In the genomic region with DNA sequence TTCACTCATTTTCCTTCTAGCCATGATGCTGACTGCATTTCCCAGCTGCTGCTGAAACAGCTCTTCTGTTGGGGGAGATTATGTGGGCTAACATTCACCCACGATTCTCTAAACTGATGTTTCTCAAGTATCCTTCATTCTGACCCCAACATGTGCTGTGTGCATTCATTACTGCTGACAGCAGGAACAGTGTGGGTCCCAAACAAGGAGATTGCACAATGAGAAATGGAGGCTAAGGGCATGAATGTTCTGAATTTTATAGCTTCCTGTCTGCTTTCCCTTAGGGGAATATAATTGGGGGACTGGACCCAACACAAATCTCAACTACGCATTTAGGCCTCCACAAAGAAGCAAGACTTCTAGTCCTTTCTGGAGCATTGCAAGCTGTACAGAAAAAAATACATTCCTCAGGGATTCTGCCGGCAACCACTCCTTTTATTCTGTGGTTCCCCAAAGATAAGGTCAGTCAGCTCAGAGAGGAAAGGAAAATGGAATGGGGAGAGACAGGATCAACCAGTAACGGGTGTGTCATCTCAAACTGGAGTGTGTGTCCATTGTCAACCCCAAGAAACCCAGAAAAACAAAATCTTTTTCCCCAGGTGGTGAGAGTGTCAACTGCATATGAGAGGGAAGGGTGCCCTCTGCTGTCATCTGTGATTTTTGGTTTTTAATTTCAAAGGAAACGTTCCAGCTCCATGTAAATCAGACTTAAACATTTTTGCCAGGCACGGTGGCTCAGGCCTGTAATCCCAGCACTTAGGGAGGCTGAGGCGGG, we compare ENCODE assay signal across 8 cellular contexts.
A peak's percentile ranks its signal among the peaks of the same experiment; 100 is the strongest.
DNase-seq lines count a peak whose midpoint lies in the region; ATAC-seq and TF ChIP-seq lines count a peak whose summit lies in the region.

No MANE protein-coding gene starts in this region.

- DNase-seq in LHCN-M2 (ENCODE audit: low read depth) (peak; percentile 89), RWPE2 (ENCODE audit: low spot score) (no peak), astrocyte of the spinal cord (ENCODE audit: low read depth, low spot score) (peak; percentile 85), right cardiac atrium (peak in 1 of 3 donors; percentile 26), retina (peak; percentile 67)

- H3K27me3 ChIP-seq in BLaER1: peaks cover 96% of the 10 kb centered on the region
- no peaks in the 10 kb centered on the region for H3K27me3 ChIP-seq in RWPE2 (ENCODE audit: insufficient read depth, poor library complexity, severe bottlenecking)
- no peaks in the 10 kb centered on the region for H3K27me3 ChIP-seq in right cardiac atrium (ENCODE audit: control insufficient read depth, insufficient read depth)

- WGBS in right cardiac atrium: 7% methylated on average over 7 of the region's 7 CpGs

- TF ChIP-seq CTCF in RWPE2 (IDR thresholded peaks at IDR 0.05; ENCODE audit: poor library complexity, severe bottlenecking): peak; percentile 67
- TF ChIP-seq CTCF in astrocyte of the spinal cord (IDR thresholded peaks at IDR 0.05; ENCODE audit: low read depth, low read length): peak; percentile 45

- in situ Hi-C loops in astrocyte of the spinal cord (cut with HindIII; ENCODE audit: low sequenced_read_pairs): no loop called here

- H3K4me3 ChIP-seq in BLaER1: no peak overlapping the region
- H3K4me3 ChIP-seq in RWPE2 (ENCODE audit: severe bottlenecking): no peak overlapping the region
- no peak overlapping the region for H3K4me3 ChIP-seq in astrocyte of the spinal cord (ENCODE audit: low read depth, low read length)
- H3K4me3 ChIP-seq in right cardiac atrium (ENCODE audit: low read length): no peak overlapping the region

- no peaks in the 10 kb centered on the region for H4K20me1 ChIP-seq in BLaER1

- H3K27ac ChIP-seq in BLaER1 (peak overlapping the region; percentile 42; the same call in 1 of the 2 replicates), RWPE2 (ENCODE audit: poor library complexity, severe bottlenecking) (peak overlapping the region; percentile 94), right cardiac atrium (ENCODE audit: low read length) (peak overlapping the region; percentile 58)

- H3K4me1 ChIP-seq in BLaER1: peaks cover 18% of the 10 kb centered on the region
- peaks cover 32% of the 10 kb centered on the region for H3K4me1 ChIP-seq in RWPE2 (ENCODE audit: insufficient read depth, poor library complexity, severe bottlenecking)
- H3K4me1 ChIP-seq in right cardiac atrium (ENCODE audit: control insufficient read depth, insufficient read depth, low read length): peaks cover 3% of the 10 kb centered on the region

- ATAC-seq in GM19023 (IDR thresholded peaks at IDR 0.05; ENCODE audit: unreplicated experiment) (peak; percentile 66), RWPE2 (ENCODE audit: low read depth) (peak; percentile 64), right cardiac atrium (peak; percentile 83 to 84), HG02970 (IDR thresholded peaks at IDR 0.05; ENCODE audit: low FRiP score, unreplicated experiment) (no peak)

- H3K9ac ChIP-seq in BLaER1: no peak overlapping the region

- intact Hi-C loops in right cardiac atrium (cut with DNase I): loop anchor here in 3 of 4 donors (5.0 to 10.0 kb wide), 3 partner anchors 513 to 543 kb away; partner anchors contain the start of gene TMSB4X (in 1 of the 3)

- 0 out of 2 replicates have a peak, but pooled peaks cover 3% of the 10 kb centered on the region for H3K9me3 ChIP-seq in BLaER1
- H3K9me3 ChIP-seq in RWPE2 (ENCODE audit: severe bottlenecking): no peaks in the 10 kb centered on the region
- no peaks in the 10 kb centered on the region for H3K9me3 ChIP-seq in right cardiac atrium (ENCODE audit: control insufficient read depth, low read length)

- peak overlapping the region; percentile 54 for H3K4me2 ChIP-seq in BLaER1

- no peaks in the 10 kb centered on the region for H3K36me3 ChIP-seq in BLaER1
- H3K36me3 ChIP-seq in RWPE2 (ENCODE audit: low read depth): no peaks in the 10 kb centered on the region

Comparison
In these comparisons a context has a peak if more than half of its experiments do, and no peak if none do; other contexts are left out.
1. H3K27ac ChIP-seq: peak in every context shown above with its lines; median percentile 94 in RWPE2; 58 in right cardiac atrium; 42 in BLaER1.